10 cellular contexts compared by ENCODE assay signal in genomic region chr7:6015917-6016652, GRCh38. TPM values are rescaled to one million over a fixed set of nuclear protein-coding genes. Genes with fewer than 3 reads are reported as not detected.
DNase-seq lines count a peak whose midpoint lies in the region; ATAC-seq and TF ChIP-seq lines count a peak whose summit lies in the region.
"Had no signal": no experiment of that assay in that cellular context is flagged by ENCODE, and none has a peak within 500 bp of the region (broad histone marks: within the 10 kb centered on the region; RNA-seq: fewer than 3 reads in every experiment).

No MANE protein-coding gene starts in this region.

- H3K27me3 ChIP-seq in Karpas-422 (ENCODE audit: low read length) (no peaks in the 10 kb centered on the region), upper lobe of right lung (no peaks in the 10 kb centered on the region)

- intact Hi-C loops in left colon (cut with DNase I, micrococcal nuclease) (no loop called here), upper lobe of right lung (cut with DNase I) (no loop called here)

- H3K9me2 ChIP-seq in Karpas-422 (replicated peaks; ENCODE audit: insufficient read depth, low read length): no peaks in the 10 kb centered on the region

- 0 out of 2 replicates have a peak, but pooled peaks cover 6% of the 10 kb centered on the region for H4K20me1 ChIP-seq in Karpas-422 (ENCODE audit: insufficient read depth, low read depth, low read length)

- peak overlapping the region; percentile 46 for H3K4me2 ChIP-seq in Karpas-422 (ENCODE audit: low read depth, low read length, poor library complexity, severe bottlenecking)

- ATAC-seq in left colon: no peak
- ATAC-seq in upper lobe of right lung: peak; percentile 64

- H3K27ac Mint-ChIP-seq in activated naive CD8-positive, alpha-beta T cell treated with anti-CD3 and anti-CD28 coated beads for 36 hours: peak overlapping the region; percentile 86

- no peaks in the 10 kb centered on the region for H3K9me3 ChIP-seq in Karpas-422 (ENCODE audit: low read length)
- H3K9me3 ChIP-seq in upper lobe of right lung: no peaks in the 10 kb centered on the region

- peak; percentile 42 for DNase-seq in COLO829 (ENCODE audit: low spot score)
- peak; percentile 54 for DNase-seq in Karpas-422
- DNase-seq in activated naive CD8-positive, alpha-beta T cell treated with anti-CD3 and anti-CD28 coated beads for 36 hours: no peak
- DNase-seq in left colon: peak; percentile 24 to 69
- DNase-seq in upper lobe of right lung: peak; percentile 78
- DNase-seq in NCI-H2227 (lab: John Stamatoyannopoulos, UW; ENCODE audit: unreplicated experiment): no peak
- DNase-seq in RPMI8226: no peak
- DNase-seq in glomerular visceral epithelial cell (ENCODE audit: extremely low spot score): no peak

- H2AFZ ChIP-seq in Karpas-422 (ENCODE audit: low read length): no peak overlapping the region

- H3K27ac ChIP-seq in Karpas-422 (ENCODE audit: low read length): peak overlapping the region; percentile 91
- H3K27ac ChIP-seq in upper lobe of right lung: no peak overlapping the region
- H3K27ac ChIP-seq: HL-60 had no signal

- no peak for TF ChIP-seq CTCF in upper lobe of right lung (IDR thresholded peaks at IDR 0.05)

- H3K4me3 Mint-ChIP-seq in activated naive CD8-positive, alpha-beta T cell treated with anti-CD3 and anti-CD28 coated beads for 36 hours: no peak overlapping the region

- H3K9ac ChIP-seq in Karpas-422 (ENCODE audit: low read length): peak overlapping the region; percentile 60; the same call in 1 of the 2 replicates

- H3K9me3 Mint-ChIP-seq in activated naive CD8-positive, alpha-beta T cell treated with anti-CD3 and anti-CD28 coated beads for 36 hours: no peaks in the 10 kb centered on the region

- H3K36me3 ChIP-seq in Karpas-422 (ENCODE audit: insufficient read depth, low read length) (peaks cover 37% of the 10 kb centered on the region), upper lobe of right lung (peaks cover 46% of the 10 kb centered on the region)

- H3K4me3 ChIP-seq in Karpas-422 (ENCODE audit: low read length) (no peak overlapping the region), upper lobe of right lung (no peak overlapping the region)

- H3K36me3 Mint-ChIP-seq in activated naive CD8-positive, alpha-beta T cell treated with anti-CD3 and anti-CD28 coated beads for 36 hours: peaks cover 37% of the 10 kb centered on the region

- peaks cover 27% of the 10 kb centered on the region for H3K4me1 Mint-ChIP-seq in activated naive CD8-positive, alpha-beta T cell treated with anti-CD3 and anti-CD28 coated beads for 36 hours

- no peaks in the 10 kb centered on the region for H3K27me3 Mint-ChIP-seq in activated naive CD8-positive, alpha-beta T cell treated with anti-CD3 and anti-CD28 coated beads for 36 hours

- H3K4me1 ChIP-seq in Karpas-422 (ENCODE audit: low read length) (peaks cover 25% of the 10 kb centered on the region), upper lobe of right lung (peaks cover 12% of the 10 kb centered on the region)

- peaks cover 52% of the 10 kb centered on the region for H3K79me2 ChIP-seq in Karpas-422 (ENCODE audit: low read length)

RNA-seq across cellular contexts. Expression of gene AIMP2, which starts 7.0 kb away (rescaled TPM):
- 97.2 and 106 TPM in 2 replicates for total RNA-seq in Karpas-422 (2014; rRNA removed; shearing (Covaris generic); ENCODE audit: low replicate concordance)
- total RNA-seq in activated naive CD8-positive, alpha-beta T cell treated with anti-CD3 and anti-CD28 coated beads for 36 hours: 10 to 100 TPM; 83.4 to 84.4 TPM
- 10 to 100 TPM; 41.1 to 49.8 TPM for total RNA-seq in left colon
- total RNA-seq in upper lobe of right lung: 20.3 TPM

RNA-seq across cellular contexts. Expression of gene PMS2, which starts 7.2 kb away (rescaled TPM):
- 30.3 and 32.0 TPM in 2 replicates for total RNA-seq in Karpas-422 (2014; rRNA removed; shearing (Covaris generic); ENCODE audit: low replicate concordance)
- total RNA-seq in activated naive CD8-positive, alpha-beta T cell treated with anti-CD3 and anti-CD28 coated beads for 36 hours: 10 to 100 TPM; 25.8 to 27.3 TPM
- total RNA-seq in left colon (10 to 100 TPM; 10.6 to 10.7 TPM), upper lobe of right lung (12.5 TPM)

RNA-seq across cellular contexts. Expression of gene ANKRD61, which starts 15.1 kb away (rescaled TPM):
- total RNA-seq in Karpas-422 (2014; rRNA removed; shearing (Covaris generic); ENCODE audit: low replicate concordance): 0.22 and 0.71 TPM in 2 replicates
- total RNA-seq in activated naive CD8-positive, alpha-beta T cell treated with anti-CD3 and anti-CD28 coated beads for 36 hours: under 1 TPM in 1 of 2 experiments, not detected in 1; 0.16 TPM
- total RNA-seq in left colon (not detected), upper lobe of right lung (not detected)
- total RNA-seq: glomerular endothelial cell had no signal

RNA-seq across cellular contexts. Expression of gene EIF2AK1, which starts 42.9 kb away (rescaled TPM):
- 258 and 273 TPM in 2 replicates for total RNA-seq in Karpas-422 (2014; rRNA removed; shearing (Covaris generic); ENCODE audit: low replicate concordance)
- 100 to 1,000 TPM; 107 to 116 TPM for total RNA-seq in activated naive CD8-positive, alpha-beta T cell treated with anti-CD3 and anti-CD28 coated beads for 36 hours
- total RNA-seq in left colon (100 to 1,000 TPM in 1 of 2 donors, 10 to 100 TPM in 1; 99.1 to 117 TPM), upper lobe of right lung (77.2 TPM)

RNA-seq across cellular contexts. Expression of gene RSPH10B, which starts 45.6 kb away (rescaled TPM):
- 3.4 TPM in 1 of 2 replicates, not detected in the other for total RNA-seq in Karpas-422 (2014; rRNA removed; shearing (Covaris generic); ENCODE audit: low replicate concordance)
- not detected for total RNA-seq in activated naive CD8-positive, alpha-beta T cell treated with anti-CD3 and anti-CD28 coated beads for 36 hours
- not detected for total RNA-seq in left colon
- total RNA-seq in upper lobe of right lung: not detected
- total RNA-seq: glomerular endothelial cell had no signal

Comparison
In these comparisons a context has a peak if more than half of its experiments do, and no peak if none do; other contexts are left out.
1. DNase-seq: peak in COLO829 (single experiment), Karpas-422 (single experiment), left colon (2 of 2) and upper lobe of right lung (single experiment); none in activated naive CD8-positive, alpha-beta T cell treated with anti-CD3 and anti-CD28 coated beads for 36 hours (single experiment), NCI-H2227 (single experiment), RPMI8226 (single experiment) and glomerular visceral epithelial cell (single experiment).